Comparison of ENCODE assay signal across 1 cellular context in the genomic region with DNA sequence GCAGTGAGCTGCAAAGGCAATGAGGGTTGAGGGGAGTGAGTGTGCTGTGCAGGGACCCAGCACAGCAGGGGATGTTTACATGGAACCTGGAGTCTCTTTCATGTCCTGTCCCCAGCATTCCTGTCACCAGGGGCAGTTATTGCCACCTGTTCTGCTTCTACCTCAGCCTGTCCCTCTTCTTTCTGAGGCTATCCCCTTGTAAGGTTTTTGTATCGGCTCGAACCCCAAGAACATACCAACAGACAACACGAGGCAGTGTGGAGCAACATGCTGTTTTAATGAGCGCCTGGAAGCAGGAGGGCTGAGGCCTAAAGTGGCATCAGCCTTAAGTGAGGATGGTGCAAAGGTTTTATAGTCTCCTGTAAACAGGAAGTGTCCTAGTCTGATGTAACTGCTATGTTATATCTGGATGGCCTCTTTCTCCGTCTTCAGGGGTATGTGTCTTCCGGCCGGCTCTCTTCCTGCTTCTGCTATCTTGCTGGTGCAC.
A peak's percentile ranks its signal among the peaks of the same experiment; 100 is the strongest.
TF ChIP-seq lines count a peak whose summit lies in the region.

No MANE protein-coding gene starts in this region.

TF ChIP-seq in HepG2, 621 proteins besides CTCF, POLR2A, EP300 and RAD21 (continued from another document and continues in another):
- TF ChIP-seq, protein P1, sequence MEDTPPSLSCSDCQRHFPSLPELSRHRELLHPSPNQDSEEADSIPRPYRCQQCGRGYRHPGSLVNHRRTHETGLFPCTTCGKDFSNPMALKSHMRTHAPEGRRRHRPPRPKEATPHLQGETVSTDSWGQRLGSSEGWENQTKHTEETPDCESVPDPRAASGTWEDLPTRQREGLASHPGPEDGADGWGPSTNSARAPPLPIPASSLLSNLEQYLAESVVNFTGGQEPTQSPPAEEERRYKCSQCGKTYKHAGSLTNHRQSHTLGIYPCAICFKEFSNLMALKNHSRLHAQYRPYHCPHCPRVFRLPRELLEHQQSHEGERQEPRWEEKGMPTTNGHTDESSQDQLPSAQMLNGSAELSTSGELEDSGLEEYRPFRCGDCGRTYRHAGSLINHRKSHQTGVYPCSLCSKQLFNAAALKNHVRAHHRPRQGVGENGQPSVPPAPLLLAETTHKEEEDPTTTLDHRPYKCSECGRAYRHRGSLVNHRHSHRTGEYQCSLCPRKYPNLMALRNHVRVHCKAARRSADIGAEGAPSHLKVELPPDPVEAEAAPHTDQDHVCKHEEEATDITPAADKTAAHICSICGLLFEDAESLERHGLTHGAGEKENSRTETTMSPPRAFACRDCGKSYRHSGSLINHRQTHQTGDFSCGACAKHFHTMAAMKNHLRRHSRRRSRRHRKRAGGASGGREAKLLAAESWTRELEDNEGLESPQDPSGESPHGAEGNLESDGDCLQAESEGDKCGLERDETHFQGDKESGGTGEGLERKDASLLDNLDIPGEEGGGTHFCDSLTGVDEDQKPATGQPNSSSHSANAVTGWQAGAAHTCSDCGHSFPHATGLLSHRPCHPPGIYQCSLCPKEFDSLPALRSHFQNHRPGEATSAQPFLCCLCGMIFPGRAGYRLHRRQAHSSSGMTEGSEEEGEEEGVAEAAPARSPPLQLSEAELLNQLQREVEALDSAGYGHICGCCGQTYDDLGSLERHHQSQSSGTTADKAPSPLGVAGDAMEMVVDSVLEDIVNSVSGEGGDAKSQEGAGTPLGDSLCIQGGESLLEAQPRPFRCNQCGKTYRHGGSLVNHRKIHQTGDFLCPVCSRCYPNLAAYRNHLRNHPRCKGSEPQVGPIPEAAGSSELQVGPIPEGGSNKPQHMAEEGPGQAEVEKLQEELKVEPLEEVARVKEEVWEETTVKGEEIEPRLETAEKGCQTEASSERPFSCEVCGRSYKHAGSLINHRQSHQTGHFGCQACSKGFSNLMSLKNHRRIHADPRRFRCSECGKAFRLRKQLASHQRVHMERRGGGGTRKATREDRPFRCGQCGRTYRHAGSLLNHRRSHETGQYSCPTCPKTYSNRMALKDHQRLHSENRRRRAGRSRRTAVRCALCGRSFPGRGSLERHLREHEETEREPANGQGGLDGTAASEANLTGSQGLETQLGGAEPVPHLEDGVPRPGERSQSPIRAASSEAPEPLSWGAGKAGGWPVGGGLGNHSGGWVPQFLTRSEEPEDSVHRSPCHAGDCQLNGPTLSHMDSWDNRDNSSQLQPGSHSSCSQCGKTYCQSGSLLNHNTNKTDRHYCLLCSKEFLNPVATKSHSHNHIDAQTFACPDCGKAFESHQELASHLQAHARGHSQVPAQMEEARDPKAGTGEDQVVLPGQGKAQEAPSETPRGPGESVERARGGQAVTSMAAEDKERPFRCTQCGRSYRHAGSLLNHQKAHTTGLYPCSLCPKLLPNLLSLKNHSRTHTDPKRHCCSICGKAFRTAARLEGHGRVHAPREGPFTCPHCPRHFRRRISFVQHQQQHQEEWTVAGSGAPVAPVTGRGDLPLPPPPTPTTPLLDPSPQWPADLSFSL (CRISPR knock-in tag; IDR thresholded peaks at IDR 0.05), result no peak
- TF ChIP-seq ZNF460 (CRISPR knock-in tag; IDR thresholded peaks at IDR 0.05; ENCODE audit: borderline replicate concordance), result no peak
- no peak for TF ChIP-seq ZNF616 (CRISPR knock-in tag; IDR thresholded peaks at IDR 0.05; ENCODE audit: low read depth)
- TF ChIP-seq AKAP8 (CRISPR knock-in tag; IDR thresholded peaks at IDR 0.05), result no peak
- 0 out of 2 replicates have a peak, but pooled peaks have one; percentile 26 for TF ChIP-seq HMG20A (CRISPR knock-in tag; IDR thresholded peaks at IDR 0.05; ENCODE audit: borderline replicate concordance)
- no peak for TF ChIP-seq ZSCAN21 (CRISPR knock-in tag; IDR thresholded peaks at IDR 0.05; ENCODE audit: borderline replicate concordance)
- no peak for TF ChIP-seq ZNF232 (CRISPR knock-in tag; IDR thresholded peaks at IDR 0.05; ENCODE audit: borderline replicate concordance)
- no peak for TF ChIP-seq ZSCAN20 (CRISPR knock-in tag; IDR thresholded peaks at IDR 0.05; ENCODE audit: borderline replicate concordance)
- TF ChIP-seq, protein P2, sequence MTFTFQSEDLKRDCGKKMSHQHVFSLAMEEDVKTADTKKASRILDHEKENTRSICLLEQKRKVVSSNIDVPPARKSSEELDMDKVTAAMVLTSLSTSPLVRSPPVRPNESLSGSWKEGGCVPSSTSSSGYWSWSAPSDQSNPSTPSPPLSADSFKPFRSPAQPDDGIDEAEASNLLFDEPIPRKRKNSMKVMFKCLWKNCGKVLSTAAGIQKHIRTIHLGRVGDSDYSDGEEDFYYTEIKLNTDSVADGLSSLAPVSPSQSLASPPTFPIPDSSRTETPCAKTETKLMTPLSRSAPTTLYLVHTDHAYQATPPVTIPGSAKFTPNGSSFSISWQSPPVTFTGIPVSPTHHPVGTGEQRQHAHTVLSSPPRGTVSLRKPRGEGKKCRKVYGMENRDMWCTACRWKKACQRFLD (CRISPR knock-in tag; IDR thresholded peaks at IDR 0.05; ENCODE audit: borderline replicate concordance), result no peak
- TF ChIP-seq NFRKB (IDR thresholded peaks at IDR 0.05), result no peak
- TF ChIP-seq NPAS2 (CRISPR knock-in tag; IDR thresholded peaks at IDR 0.05; ENCODE audit: borderline replicate concordance), result no peak
- 0 out of 2 replicates have a peak, but pooled peaks have one; percentile 31 for TF ChIP-seq CEBPG (CRISPR knock-in tag; IDR thresholded peaks at IDR 0.05)
- peak; percentile 31; the same call in 1 of the 2 replicates for TF ChIP-seq CBX5 (CRISPR knock-in tag; IDR thresholded peaks at IDR 0.05; ENCODE audit: borderline replicate concordance)
- TF ChIP-seq, protein P3, sequence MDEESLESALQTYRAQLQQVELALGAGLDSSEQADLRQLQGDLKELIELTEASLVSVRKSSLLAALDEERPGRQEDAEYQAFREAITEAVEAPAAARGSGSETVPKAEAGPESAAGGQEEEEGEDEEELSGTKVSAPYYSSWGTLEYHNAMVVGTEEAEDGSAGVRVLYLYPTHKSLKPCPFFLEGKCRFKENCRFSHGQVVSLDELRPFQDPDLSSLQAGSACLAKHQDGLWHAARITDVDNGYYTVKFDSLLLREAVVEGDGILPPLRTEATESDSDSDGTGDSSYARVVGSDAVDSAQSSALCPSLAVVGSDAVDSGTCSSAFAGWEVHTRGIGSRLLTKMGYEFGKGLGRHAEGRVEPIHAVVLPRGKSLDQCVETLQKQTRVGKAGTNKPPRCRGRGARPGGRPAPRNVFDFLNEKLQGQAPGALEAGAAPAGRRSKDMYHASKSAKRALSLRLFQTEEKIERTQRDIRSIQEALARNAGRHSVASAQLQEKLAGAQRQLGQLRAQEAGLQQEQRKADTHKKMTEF (CRISPR knock-in tag; IDR thresholded peaks at IDR 0.05), result 0 out of 2 replicates have a peak, but pooled peaks have one; percentile 50
- TF ChIP-seq, protein P4, sequence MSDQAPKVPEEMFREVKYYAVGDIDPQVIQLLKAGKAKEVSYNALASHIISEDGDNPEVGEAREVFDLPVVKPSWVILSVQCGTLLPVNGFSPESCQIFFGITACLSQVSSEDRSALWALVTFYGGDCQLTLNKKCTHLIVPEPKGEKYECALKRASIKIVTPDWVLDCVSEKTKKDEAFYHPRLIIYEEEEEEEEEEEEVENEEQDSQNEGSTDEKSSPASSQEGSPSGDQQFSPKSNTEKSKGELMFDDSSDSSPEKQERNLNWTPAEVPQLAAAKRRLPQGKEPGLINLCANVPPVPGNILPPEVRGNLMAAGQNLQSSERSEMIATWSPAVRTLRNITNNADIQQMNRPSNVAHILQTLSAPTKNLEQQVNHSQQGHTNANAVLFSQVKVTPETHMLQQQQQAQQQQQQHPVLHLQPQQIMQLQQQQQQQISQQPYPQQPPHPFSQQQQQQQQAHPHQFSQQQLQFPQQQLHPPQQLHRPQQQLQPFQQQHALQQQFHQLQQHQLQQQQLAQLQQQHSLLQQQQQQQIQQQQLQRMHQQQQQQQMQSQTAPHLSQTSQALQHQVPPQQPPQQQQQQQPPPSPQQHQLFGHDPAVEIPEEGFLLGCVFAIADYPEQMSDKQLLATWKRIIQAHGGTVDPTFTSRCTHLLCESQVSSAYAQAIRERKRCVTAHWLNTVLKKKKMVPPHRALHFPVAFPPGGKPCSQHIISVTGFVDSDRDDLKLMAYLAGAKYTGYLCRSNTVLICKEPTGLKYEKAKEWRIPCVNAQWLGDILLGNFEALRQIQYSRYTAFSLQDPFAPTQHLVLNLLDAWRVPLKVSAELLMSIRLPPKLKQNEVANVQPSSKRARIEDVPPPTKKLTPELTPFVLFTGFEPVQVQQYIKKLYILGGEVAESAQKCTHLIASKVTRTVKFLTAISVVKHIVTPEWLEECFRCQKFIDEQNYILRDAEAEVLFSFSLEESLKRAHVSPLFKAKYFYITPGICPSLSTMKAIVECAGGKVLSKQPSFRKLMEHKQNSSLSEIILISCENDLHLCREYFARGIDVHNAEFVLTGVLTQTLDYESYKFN (CRISPR knock-in tag; conservative IDR thresholded peaks at IDR 0.05), result peak; percentile 33; the same call in 1 of the 2 replicates
- TF ChIP-seq, protein P5, sequence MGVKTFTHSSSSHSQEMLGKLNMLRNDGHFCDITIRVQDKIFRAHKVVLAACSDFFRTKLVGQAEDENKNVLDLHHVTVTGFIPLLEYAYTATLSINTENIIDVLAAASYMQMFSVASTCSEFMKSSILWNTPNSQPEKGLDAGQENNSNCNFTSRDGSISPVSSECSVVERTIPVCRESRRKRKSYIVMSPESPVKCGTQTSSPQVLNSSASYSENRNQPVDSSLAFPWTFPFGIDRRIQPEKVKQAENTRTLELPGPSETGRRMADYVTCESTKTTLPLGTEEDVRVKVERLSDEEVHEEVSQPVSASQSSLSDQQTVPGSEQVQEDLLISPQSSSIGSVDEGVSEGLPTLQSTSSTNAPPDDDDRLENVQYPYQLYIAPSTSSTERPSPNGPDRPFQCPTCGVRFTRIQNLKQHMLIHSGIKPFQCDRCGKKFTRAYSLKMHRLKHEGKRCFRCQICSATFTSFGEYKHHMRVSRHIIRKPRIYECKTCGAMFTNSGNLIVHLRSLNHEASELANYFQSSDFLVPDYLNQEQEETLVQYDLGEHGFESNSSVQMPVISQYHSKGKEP (CRISPR knock-in tag; IDR thresholded peaks at IDR 0.05), result no peak
- TF ChIP-seq PHB2 (IDR thresholded peaks at IDR 0.05; ENCODE audit: partially characterized antibody), result no peak
- TF ChIP-seq, protein P6, sequence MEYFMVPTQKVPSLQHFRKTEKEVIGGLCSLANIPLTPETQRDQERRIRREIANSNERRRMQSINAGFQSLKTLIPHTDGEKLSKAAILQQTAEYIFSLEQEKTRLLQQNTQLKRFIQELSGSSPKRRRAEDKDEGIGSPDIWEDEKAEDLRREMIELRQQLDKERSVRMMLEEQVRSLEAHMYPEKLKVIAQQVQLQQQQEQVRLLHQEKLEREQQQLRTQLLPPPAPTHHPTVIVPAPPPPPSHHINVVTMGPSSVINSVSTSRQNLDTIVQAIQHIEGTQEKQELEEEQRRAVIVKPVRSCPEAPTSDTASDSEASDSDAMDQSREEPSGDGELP (IDR thresholded peaks at IDR 0.05; ENCODE audit: borderline replicate concordance, low read depth), result peak; percentile 52; the same call in 1 of the 2 replicates
- no peak for TF ChIP-seq FLYWCH1 (CRISPR knock-in tag; IDR thresholded peaks at IDR 0.05)
- TF ChIP-seq, protein P7, sequence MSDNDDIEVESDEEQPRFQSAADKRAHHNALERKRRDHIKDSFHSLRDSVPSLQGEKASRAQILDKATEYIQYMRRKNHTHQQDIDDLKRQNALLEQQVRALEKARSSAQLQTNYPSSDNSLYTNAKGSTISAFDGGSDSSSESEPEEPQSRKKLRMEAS (IDR thresholded peaks at IDR 0.05), result 0 out of 2 replicates have a peak, but pooled peaks have one; percentile 13
- peak; percentile 42; the same call in 1 of the 2 replicates for TF ChIP-seq SOX5 (CRISPR knock-in tag; IDR thresholded peaks at IDR 0.05; ENCODE audit: borderline replicate concordance)
- TF ChIP-seq SCMH1 (CRISPR knock-in tag; IDR thresholded peaks at IDR 0.05; ENCODE audit: borderline replicate concordance), result no peak
- no peak for TF ChIP-seq ZNF891 (CRISPR knock-in tag; IDR thresholded peaks at IDR 0.05)
- no peak for TF ChIP-seq KAT8 (CRISPR knock-in tag; IDR thresholded peaks at IDR 0.05)
- TF ChIP-seq, protein P8, sequence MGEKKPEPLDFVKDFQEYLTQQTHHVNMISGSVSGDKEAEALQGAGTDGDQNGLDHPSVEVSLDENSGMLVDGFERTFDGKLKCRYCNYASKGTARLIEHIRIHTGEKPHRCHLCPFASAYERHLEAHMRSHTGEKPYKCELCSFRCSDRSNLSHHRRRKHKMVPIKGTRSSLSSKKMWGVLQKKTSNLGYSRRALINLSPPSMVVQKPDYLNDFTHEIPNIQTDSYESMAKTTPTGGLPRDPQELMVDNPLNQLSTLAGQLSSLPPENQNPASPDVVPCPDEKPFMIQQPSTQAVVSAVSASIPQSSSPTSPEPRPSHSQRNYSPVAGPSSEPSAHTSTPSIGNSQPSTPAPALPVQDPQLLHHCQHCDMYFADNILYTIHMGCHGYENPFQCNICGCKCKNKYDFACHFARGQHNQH (CRISPR knock-in tag; IDR thresholded peaks at IDR 0.05), result 0 out of 2 replicates have a peak, but pooled peaks have one; percentile 39
- TF ChIP-seq SAP130 (CRISPR knock-in tag; IDR thresholded peaks at IDR 0.05; ENCODE audit: low read depth), result peak; percentile 43
- no peak for TF ChIP-seq SALL2 (CRISPR knock-in tag; IDR thresholded peaks at IDR 0.05)
- TF ChIP-seq, protein P9, sequence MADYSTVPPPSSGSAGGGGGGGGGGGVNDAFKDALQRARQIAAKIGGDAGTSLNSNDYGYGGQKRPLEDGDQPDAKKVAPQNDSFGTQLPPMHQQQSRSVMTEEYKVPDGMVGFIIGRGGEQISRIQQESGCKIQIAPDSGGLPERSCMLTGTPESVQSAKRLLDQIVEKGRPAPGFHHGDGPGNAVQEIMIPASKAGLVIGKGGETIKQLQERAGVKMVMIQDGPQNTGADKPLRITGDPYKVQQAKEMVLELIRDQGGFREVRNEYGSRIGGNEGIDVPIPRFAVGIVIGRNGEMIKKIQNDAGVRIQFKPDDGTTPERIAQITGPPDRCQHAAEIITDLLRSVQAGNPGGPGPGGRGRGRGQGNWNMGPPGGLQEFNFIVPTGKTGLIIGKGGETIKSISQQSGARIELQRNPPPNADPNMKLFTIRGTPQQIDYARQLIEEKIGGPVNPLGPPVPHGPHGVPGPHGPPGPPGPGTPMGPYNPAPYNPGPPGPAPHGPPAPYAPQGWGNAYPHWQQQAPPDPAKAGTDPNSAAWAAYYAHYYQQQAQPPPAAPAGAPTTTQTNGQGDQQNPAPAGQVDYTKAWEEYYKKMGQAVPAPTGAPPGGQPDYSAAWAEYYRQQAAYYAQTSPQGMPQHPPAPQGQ (CRISPR knock-in tag; IDR thresholded peaks at IDR 0.05; ENCODE audit: borderline replicate concordance), result no peak
- TF ChIP-seq TARDBP (CRISPR knock-in tag; IDR thresholded peaks at IDR 0.05), result no peak
- TF ChIP-seq GABPA (IDR thresholded peaks at IDR 0.05; ENCODE audit: low read depth, low read length), result no peak
- peak; percentile 76 for TF ChIP-seq GABPA (CRISPR knock-in tag; IDR thresholded peaks at IDR 0.05; ENCODE audit: low read depth)
- no peak for TF ChIP-seq ZNF101 (CRISPR knock-in tag; IDR thresholded peaks at IDR 0.05; ENCODE audit: borderline replicate concordance, low read depth)
- peak; percentile 42; the same call in 1 of the 2 replicates for TF ChIP-seq KDM2A (CRISPR knock-in tag; IDR thresholded peaks at IDR 0.05; ENCODE audit: borderline replicate concordance, low read depth)
- TF ChIP-seq ETV5 (CRISPR knock-in tag; IDR thresholded peaks at IDR 0.05; ENCODE audit: borderline replicate concordance), result peak; percentile 4; the same call in 1 of the 2 replicates
- TF ChIP-seq, protein P10, sequence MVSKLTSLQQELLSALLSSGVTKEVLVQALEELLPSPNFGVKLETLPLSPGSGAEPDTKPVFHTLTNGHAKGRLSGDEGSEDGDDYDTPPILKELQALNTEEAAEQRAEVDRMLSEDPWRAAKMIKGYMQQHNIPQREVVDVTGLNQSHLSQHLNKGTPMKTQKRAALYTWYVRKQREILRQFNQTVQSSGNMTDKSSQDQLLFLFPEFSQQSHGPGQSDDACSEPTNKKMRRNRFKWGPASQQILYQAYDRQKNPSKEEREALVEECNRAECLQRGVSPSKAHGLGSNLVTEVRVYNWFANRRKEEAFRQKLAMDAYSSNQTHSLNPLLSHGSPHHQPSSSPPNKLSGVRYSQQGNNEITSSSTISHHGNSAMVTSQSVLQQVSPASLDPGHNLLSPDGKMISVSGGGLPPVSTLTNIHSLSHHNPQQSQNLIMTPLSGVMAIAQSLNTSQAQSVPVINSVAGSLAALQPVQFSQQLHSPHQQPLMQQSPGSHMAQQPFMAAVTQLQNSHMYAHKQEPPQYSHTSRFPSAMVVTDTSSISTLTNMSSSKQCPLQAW (CRISPR knock-in tag; IDR thresholded peaks at IDR 0.05), result no peak
